Comparison of ENCODE assay signal across 16 cellular contexts in the genomic region with DNA sequence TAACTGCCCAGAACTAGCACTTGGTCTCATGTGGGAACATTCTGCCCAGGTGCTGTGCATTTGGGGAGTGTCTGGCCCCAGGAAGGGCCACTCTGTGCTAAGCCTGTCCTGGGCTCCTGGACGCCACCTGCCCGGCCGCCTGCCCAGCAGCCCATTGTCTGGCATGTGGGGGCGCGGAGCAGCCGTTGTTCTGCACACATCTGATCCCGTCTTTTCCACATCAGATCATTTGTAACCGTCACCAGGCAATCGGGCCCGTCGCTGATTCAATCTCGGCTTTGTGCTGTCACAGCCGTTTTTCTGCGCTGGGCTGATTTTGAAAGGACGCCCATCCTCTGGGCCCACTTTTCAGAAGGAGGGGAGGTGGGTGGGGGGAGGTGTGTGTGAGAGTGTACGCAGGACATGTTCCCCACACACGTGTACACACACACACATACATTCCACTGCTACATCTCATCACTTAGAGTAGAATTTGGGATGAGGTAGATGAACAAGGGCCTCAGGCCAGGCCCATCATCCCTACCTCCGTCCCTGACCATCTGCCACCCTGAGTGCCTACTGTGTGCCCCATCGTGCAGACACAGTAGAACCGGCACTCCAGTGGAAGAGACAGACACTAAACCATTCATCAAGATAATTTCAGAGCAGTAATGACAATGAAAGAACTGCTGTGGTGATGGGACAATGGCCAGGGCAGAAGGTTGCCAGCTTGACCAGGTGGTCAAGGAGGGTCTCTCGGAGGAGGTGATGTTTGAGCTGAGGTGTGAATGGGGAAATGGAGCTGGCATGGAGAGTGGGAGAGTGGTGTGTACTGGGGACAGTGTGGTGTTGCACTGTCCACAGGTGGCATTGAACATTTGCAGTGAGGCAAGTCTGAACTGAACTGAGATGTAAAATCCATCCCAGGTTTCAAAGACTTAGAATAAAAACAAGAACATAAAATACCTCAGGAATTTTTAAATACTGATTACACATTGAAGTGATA. TPM values are rescaled to one million over a fixed set of nuclear protein-coding genes. Genes with fewer than 3 reads are reported as not detected.
DNase-seq lines count a peak whose midpoint lies in the region; ATAC-seq, FAIRE-seq and TF ChIP-seq lines count a peak whose summit lies in the region.
"Had no signal": no experiment of that assay in that cellular context is flagged by ENCODE, and none has a peak within 500 bp of the region (broad histone marks: within the 10 kb centered on the region; RNA-seq: fewer than 3 reads in every experiment).

No MANE protein-coding gene starts in this region.

- peak overlapping the region; percentile 1 for H3K4me3 Mint-ChIP-seq in type B pancreatic cell
- H3K4me3 Mint-ChIP-seq: activated naive CD4-positive, alpha-beta T cell treated with anti-CD3 and anti-CD28 coated beads for 36 hours had no signal

- intact Hi-C loops in cardiac septum (cut with DNase I) (no loop called here), heart right ventricle (cut with DNase I) (no loop called here)

- H2BK12ac ChIP-seq in H1 (ENCODE audit: low read depth, low read length) (0 out of 2 replicates have a peak overlapping the region, but pooled peaks have one; percentile 55), neuronal stem cell (ENCODE audit: low read length) (peak overlapping the region; percentile 92)

- H4K8ac ChIP-seq in H1 (ENCODE audit: extremely low read depth, insufficient read depth, low read length) (no peak overlapping the region), neuronal stem cell (ENCODE audit: low read depth, low read length) (no peak overlapping the region)

- POLR2A ChIA-PET in H1 (lab: Charles Lee; ENCODE audit: partially characterized antibody) = no interaction called here

- H2AFZ ChIP-seq in H1 (ENCODE audit: low read length) (no peak overlapping the region), neuronal stem cell (ENCODE audit: low read length) (no peak overlapping the region)

- H3K4me1 ChIP-seq in heart right ventricle (peaks cover 0 to 24% (median 11%) of the 10 kb centered on the region in 9 donors), H1 (replicated peaks in 1 of 4; ENCODE audit: control insufficient read depth in 3 of 4, insufficient read depth in 4 of 4, low read length in 3 of 4) (peaks cover 5 to 11% (median 7%) of the 10 kb centered on the region in 4 experiments; a peak in 6 of 7 replicates), neuronal stem cell (ENCODE audit: control insufficient read depth in 2 of 2, insufficient read depth in 1 of 2, low read depth in 1 of 2, low read length in 2 of 2) (peaks cover 18 to 41% of the 10 kb centered on the region in 2 donors)

- FAIRE-seq in H1 (lab: Jason Lieb, UNC) = no peak
- FAIRE-seq: GM12878 had no signal

- CTCF ChIA-PET in H1 (lab: Charles Lee; ENCODE audit: partially characterized antibody) = interaction anchor here (0.7 to 2.6 kb wide), 6 partner anchors 7 to 134 kb away, joined by 3 to 12 read pairs (median 4); no protein-coding TSS in a partner anchor

- no peak overlapping the region for H4K91ac ChIP-seq in H1 (replicated peaks; ENCODE audit: insufficient read length, low read length)
- no peak overlapping the region for H4K91ac ChIP-seq in neuronal stem cell (ENCODE audit: low read depth, low read length, poor library complexity)

- H3K4me2 ChIP-seq in H1 (ENCODE audit: insufficient read depth in 1 of 2, low read depth in 2 of 2, low read length in 2 of 2) (no peak overlapping the region), neuronal stem cell (ENCODE audit: insufficient read depth, low read length, poor library complexity, severe bottlenecking) (no peak overlapping the region)

- peaks cover 34% of the 10 kb centered on the region for H3K27me3 Mint-ChIP-seq in type B pancreatic cell

- H3K4me1 Mint-ChIP-seq in type B pancreatic cell (ENCODE audit: unreplicated experiment) = peaks cover 26% of the 10 kb centered on the region

- H2BK15ac ChIP-seq in H1 (ENCODE audit: low read length) (peak overlapping the region; percentile 100; the same call in 1 of the 2 replicates), neuronal stem cell (ENCODE audit: low read length) (no peak overlapping the region)

- H3K27ac Mint-ChIP-seq in type B pancreatic cell = no peak overlapping the region
- H3K27ac Mint-ChIP-seq: activated naive CD4-positive, alpha-beta T cell treated with anti-CD3 and anti-CD28 coated beads for 36 hours had no signal

- H3K27ac ChIP-seq in heart right ventricle = no peak overlapping the region
- H3K27ac ChIP-seq in H1 (ENCODE audit: low read depth, low read length) = no peak overlapping the region
- H3K27ac ChIP-seq in neuronal stem cell (replicated peaks; ENCODE audit: low read length) = peak overlapping the region; percentile 51

- H3K14ac ChIP-seq in H1 (ENCODE audit: insufficient read length) = no peak overlapping the region
- H3K14ac ChIP-seq in neuronal stem cell (ENCODE audit: low read length) = peak overlapping the region; percentile 27

- ATAC-seq in heart right ventricle (no peak), GM21737 (IDR thresholded peaks at IDR 0.05; ENCODE audit: unreplicated experiment) (no peak)
- ATAC-seq: GM12878 had no signal

- H3K79me2 ChIP-seq in H1 (ENCODE audit: control insufficient read depth in 1 of 2, insufficient read depth in 2 of 2, low read length in 2 of 2) = no peaks in the 10 kb centered on the region

- H4K5ac ChIP-seq in H1 (ENCODE audit: insufficient read length, low read depth, low read length) = no peak overlapping the region

- 82 to 83% methylated on average over 21 of the region's 21 CpGs for WGBS in heart right ventricle, 2 donors
- WGBS in H1 (ENCODE audit: extremely low coverage in 1 of 2, insufficient coverage in 1 of 2, insufficient read length in 1 of 2, insufficient replicate concordance in 2 of 2, low coverage in 1 of 2, low lambda C conversion rate in 2 of 2, missing lambda C conversion rate in 1 of 2), 2 experiments = 79% methylated on average over 21 of the region's 21 CpGs; no CpG with 5 or more reads in 1 of the 2 experiments
- no CpG with 5 or more reads among the region's 21 CpGs for WGBS in neuronal stem cell (ENCODE audit: extremely low coverage in 2 of 2, insufficient read length in 2 of 2, insufficient replicate concordance in 1 of 2), 2 donors

- H3K4ac ChIP-seq in H1 (replicated peaks; ENCODE audit: insufficient read length, low read depth, low read length) (no peak overlapping the region), neuronal stem cell (ENCODE audit: low read length) (no peak overlapping the region)

- H3K9me3 Mint-ChIP-seq in type B pancreatic cell = no peaks in the 10 kb centered on the region
- H3K9me3 Mint-ChIP-seq: activated naive CD4-positive, alpha-beta T cell treated with anti-CD3 and anti-CD28 coated beads for 36 hours had no signal

- TF ChIP-seq CTCF in heart right ventricle (IDR thresholded peaks at IDR 0.05) = no peak
- TF ChIP-seq CTCF in H1 (IDR thresholded peaks at IDR 0.05; ENCODE audit: control extremely low read depth in 1 of 3, insufficient read depth in 1 of 3, low read depth in 1 of 3, low read length in 3 of 3) = no peak
- no peak for TF ChIP-seq CTCF in type B pancreatic cell (conservative IDR thresholded peaks at IDR 0.05)

- no peak overlapping the region for H2AK5ac ChIP-seq in H1 (ENCODE audit: low read depth, low read length)
- H2AK5ac ChIP-seq in neuronal stem cell (ENCODE audit: low read depth, low read length) = peak overlapping the region; percentile 27

- H2BK120ac ChIP-seq in H1 (replicated peaks; ENCODE audit: low read depth, low read length) (no peak overlapping the region), neuronal stem cell (ENCODE audit: low read depth, low read length) (no peak overlapping the region)

- no peak overlapping the region for H3K56ac ChIP-seq in H1 (replicated peaks; ENCODE audit: insufficient read length, low read depth, low read length)

- no peaks in the 10 kb centered on the region for H3K23me2 ChIP-seq in H1 (ENCODE audit: low read depth, low read length)

- H3K9ac ChIP-seq in H1 (replicated peaks in 1 of 4; ENCODE audit: extremely low read depth in 1 of 4, low read depth in 3 of 4, low read length in 3 of 4) = no peak overlapping the region
- peak overlapping the region; percentile 5 for H3K9ac ChIP-seq in neuronal stem cell (ENCODE audit: low read depth, low read length, poor library complexity)

- H2BK5ac ChIP-seq in H1 (ENCODE audit: low read depth, low read length) (no peak overlapping the region), neuronal stem cell (ENCODE audit: low read length) (no peak overlapping the region)

- peaks cover 0 to 10% of the 10 kb centered on the region in 2 experiments for H4K20me1 ChIP-seq in H1 (replicated peaks in 1 of 2; ENCODE audit: control insufficient read depth in 1 of 2, insufficient read depth in 2 of 2, low read length in 2 of 2)

- H3K23ac ChIP-seq in H1 (ENCODE audit: insufficient read length) (no peak overlapping the region), neuronal stem cell (ENCODE audit: low read depth, low read length, poor library complexity) (no peak overlapping the region)

- no peaks in the 10 kb centered on the region for H3K36me3 Mint-ChIP-seq in type B pancreatic cell

- no peak overlapping the region for H2BK20ac ChIP-seq in H1 (ENCODE audit: low read length)

- no peak for TF ChIP-seq RAD21 in H1 (IDR thresholded peaks at IDR 0.05 in 1 of 2, conservative IDR thresholded peaks at IDR 0.05 in 1 of 2; ENCODE audit: low read depth in 2 of 2, low read length in 2 of 2)

- H3K79me1 ChIP-seq in H1 (ENCODE audit: low read depth, low read length) (no peaks in the 10 kb centered on the region), neuronal stem cell (ENCODE audit: low read depth, low read length) (peaks cover 5% of the 10 kb centered on the region)

- no peak for TF ChIP-seq POLR2A in H1 (IDR thresholded peaks at IDR 0.05; ENCODE audit: control extremely low read depth in 1 of 2, low read depth in 2 of 2, low read length in 2 of 2)

- no peaks in the 10 kb centered on the region for H3K36me3 ChIP-seq in heart right ventricle
- no peaks in the 10 kb centered on the region for H3K36me3 ChIP-seq in H1 (ENCODE audit: control insufficient read depth in 2 of 4, insufficient read depth in 4 of 4, low read length in 3 of 4)
- H3K36me3 ChIP-seq in neuronal stem cell (replicated peaks in 1 of 2; ENCODE audit: control insufficient read depth in 2 of 2, insufficient read depth in 2 of 2, low read length in 2 of 2) = no peaks in the 10 kb centered on the region

- no peaks in the 10 kb centered on the region for H3K9me3 ChIP-seq in heart right ventricle
- H3K9me3 ChIP-seq in H1 (ENCODE audit: insufficient read depth in 2 of 2, low read depth in 1 of 2, low read length in 1 of 2) = no peaks in the 10 kb centered on the region
- H3K9me3 ChIP-seq in neuronal stem cell (replicated peaks in 1 of 2; ENCODE audit: control insufficient read depth in 2 of 2, insufficient read depth in 1 of 2, low read depth in 1 of 2, low read length in 2 of 2) = no peaks in the 10 kb centered on the region

- H3K18ac ChIP-seq in H1 (ENCODE audit: extremely low read depth, low read length) = no peak overlapping the region
- H3K18ac ChIP-seq in neuronal stem cell (ENCODE audit: low read length) = peak overlapping the region; percentile 55

- no peak for TF ChIP-seq EP300 in H1 (IDR thresholded peaks at IDR 0.05; ENCODE audit: borderline replicate concordance in 1 of 2, low read depth in 2 of 2, low read length in 2 of 2)

- DNase-seq in cardiac septum (ENCODE audit: low spot score) = peak; percentile 63
- no peak for DNase-seq in heart right ventricle
- peak in 1 of 2 experiments; percentile 40 for DNase-seq in H1 (ENCODE audit: low read depth in 1 of 2, low spot score in 2 of 2)
- DNase-seq in neuronal stem cell (ENCODE audit: low spot score) = no peak
- no peak for DNase-seq in type B pancreatic cell (ENCODE audit: extremely low spot score, unreplicated experiment)
- DNase-seq in NOMO-1 (lab: John Stamatoyannopoulos, UW; ENCODE audit: unreplicated experiment in 2 of 2) = no peak
- DNase-seq in activated gamma-delta T cell treated with Interleukin-2 at 50 U/mL for 16 hours = no peak
- DNase-seq: activated CD4-positive, CD25-positive, alpha-beta regulatory T cell; activated naive CD4-positive, alpha-beta T cell treated with anti-CD3 and anti-CD28 coated beads for 36 hours; GOT3; KG1; NCI-H1092; NCI-H2171; T-helper 1 cell had no signal

- no peak overlapping the region for H3K4me3 ChIP-seq in heart right ventricle
- no peak overlapping the region for H3K4me3 ChIP-seq in H1 (ENCODE audit: extremely low read depth in 1 of 4, insufficient read depth in 2 of 4, low read depth in 3 of 4, low read length in 4 of 4)
- peak overlapping the region in 1 of 2 donors; percentile 8 for H3K4me3 ChIP-seq in neuronal stem cell (ENCODE audit: low read length in 2 of 2)
- H3K4me3 ChIP-seq: GM12878 had no signal

- H3K27me3 ChIP-seq in heart right ventricle (peaks cover 0 to 20% (median 0%) of the 10 kb centered on the region in 7 donors), H1 (replicated peaks in 1 of 4; ENCODE audit: control insufficient read depth in 3 of 4, extremely low read depth in 1 of 4, insufficient read depth in 3 of 4, low read length in 3 of 4) (peaks cover 0 to 16% (median 9%) of the 10 kb centered on the region in 4 experiments; a peak in 4 of 7 replicates), neuronal stem cell (ENCODE audit: control insufficient read depth in 3 of 3, insufficient read depth in 3 of 3, low read depth in 1 of 3, low read length in 3 of 3) (peaks cover 0 to 24% (median 0%) of the 10 kb centered on the region in 3 experiments)

RNA-seq across cellular contexts. Expression of gene FAM222A, which starts 19.0 kb away (rescaled TPM):
- total RNA-seq in cardiac septum = 7.8 TPM
- total RNA-seq in heart right ventricle = 10 to 100 TPM in 5 of 10 donors, 1 to 10 TPM in 5; 3.4 to 26.0 (median 8.6) TPM
- 1 to 10 TPM; 2.7 to 6.2 TPM for polyA plus RNA-seq in heart right ventricle
- 1.1 and 1.5 TPM in 2 replicates for total RNA-seq in H1 (2021; fragmentation: NEBNext Ultra II Directional; extraction: Animal tissue kit (Norgen Biotek cat#: 25700))
- 0.94 and 1.6 TPM in 2 replicates for polyA plus RNA-seq in H1 (2011; rRNA removed)
- polyA plus RNA-seq in H1 (2011; cell fraction: cytosol; rRNA removed) = 0.85 TPM
- polyA plus RNA-seq in H1 (2011; cell fraction: nucleus; rRNA removed) = 0.93 TPM
- polyA plus RNA-seq in H1 (2012, experiment 1 of 2) = 0.81 to 1.1 TPM (median 0.88 TPM) in 4 replicates
- 0.91 TPM for polyA plus RNA-seq in H1 (2012, experiment 2 of 2)
- polyA plus RNA-seq in H1 (2013, experiment 1 of 2) = 1.1 TPM
- 1.1 TPM for polyA plus RNA-seq in H1 (2013, experiment 2 of 2)
- polyA minus RNA-seq in H1 (2011; rRNA and poly(A)+ RNA removed) = 0.61 and 0.95 TPM in 2 replicates
- polyA minus RNA-seq in H1 (2011; cell fraction: cytosol; rRNA and poly(A)+ RNA removed) = 1.9 TPM
- polyA minus RNA-seq in H1 (2011; cell fraction: nucleus; rRNA and poly(A)+ RNA removed) = 2.7 TPM
- polyA plus RNA-seq in neuronal stem cell (2013, experiment 1 of 2) = 14.4 TPM
- polyA plus RNA-seq in neuronal stem cell (2013, experiment 2 of 2) = 14.3 TPM
- total RNA-seq in type B pancreatic cell (ENCODE audit: low replicate concordance) = 7.9 and 11.5 TPM in 2 replicates
